ENCODE assay signal across 9 cellular contexts in genomic region chr18:62506495-62507143, GRCh38. TPM values are rescaled to one million over a fixed set of nuclear protein-coding genes. Genes with fewer than 3 reads are reported as not detected.
A peak's percentile ranks its signal among the peaks of the same experiment; 100 is the strongest.
DNase-seq lines count a peak whose midpoint lies in the region; ATAC-seq and TF ChIP-seq lines count a peak whose summit lies in the region.
"Had no signal": no experiment of that assay in that cellular context is flagged by ENCODE, and none has a peak within 500 bp of the region (broad histone marks: within the 10 kb centered on the region; RNA-seq: fewer than 3 reads in every experiment).

No MANE protein-coding gene starts in this region.

- peak overlapping the region; percentile 5 for H3K4me3 ChIP-seq in GM12875 (ENCODE audit: low read depth, low read length)
- H3K4me3 ChIP-seq in GM23338 = no peak overlapping the region
- H3K4me3 ChIP-seq in SK-N-SH (ENCODE audit: low read depth in 2 of 2, low read length in 1 of 2) = peak overlapping the region in 1 of 2 experiments; percentile 48; a peak in 1 of 4 replicates
- peak overlapping the region; percentile 40 to 93 (median 56) for H3K4me3 ChIP-seq in liver (ENCODE audit: low read depth in 1 of 3, low read length in 3 of 3)

- no peaks in the 10 kb centered on the region for H3K4me1 ChIP-seq in GM23338 (ENCODE audit: insufficient read depth)
- H3K4me1 ChIP-seq in SK-N-SH (ENCODE audit: control insufficient read depth in 1 of 2, insufficient read depth in 2 of 2, low read depth in 1 of 2, low read length in 1 of 2) = peaks cover 0 to 4% of the 10 kb centered on the region in 2 experiments; a peak in 1 of 4 replicates
- peaks cover 9 to 35% (median 24%) of the 10 kb centered on the region in 4 donors for H3K4me1 ChIP-seq in liver (ENCODE audit: control insufficient read depth in 4 of 4, insufficient read depth in 4 of 4, low read length in 3 of 4)

- no peaks in the 10 kb centered on the region; the same call in 2 of the 3 replicates for H3K4me1 Mint-ChIP-seq in GM23338

- H3K9ac ChIP-seq in SK-N-SH (no peak overlapping the region), liver (ENCODE audit: low read depth in 1 of 2, low read length in 2 of 2) (peak overlapping the region; percentile 79 to 100)

- H3K9me2 ChIP-seq in GM23338 (ENCODE audit: insufficient read depth) = no peaks in the 10 kb centered on the region
- no peaks in the 10 kb centered on the region for H3K9me2 ChIP-seq in SK-N-SH

- no peak overlapping the region for H3K27ac Mint-ChIP-seq in GM23338

- POLR2A ChIA-PET in SK-N-SH (lab: Yijun Ruan, JAX) = no interaction called here

- no peaks in the 10 kb centered on the region; the same call in 2 of the 3 replicates for H3K9me3 Mint-ChIP-seq in GM23338

- TF ChIP-seq RAD21 in SK-N-SH (IDR thresholded peaks at IDR 0.05; ENCODE audit: low read length) = no peak
- TF ChIP-seq RAD21 in liver (IDR thresholded peaks at IDR 0.05) = peak; percentile 7 to 35

- CTCF ChIA-PET in SK-N-SH (lab: Yijun Ruan, JAX) = no interaction called here

- H2AFZ ChIP-seq in GM23338 (peak overlapping the region; percentile 59; the same call in 1 of the 2 replicates), SK-N-SH (ENCODE audit: low read depth) (peak overlapping the region; percentile 73)

- WGBS in SK-N-SH (ENCODE audit: low lambda C conversion rate) = 82% methylated on average over 7 of the region's 7 CpGs
- WGBS in liver = 18% methylated on average over 7 of the region's 7 CpGs

- no peaks in the 10 kb centered on the region for H3F3A ChIP-seq in GM23338 (replicated peaks; ENCODE audit: low read depth)
- H3F3A ChIP-seq in SK-N-SH (replicated peaks; ENCODE audit: insufficient read depth) = no peaks in the 10 kb centered on the region

- H3K9me3 ChIP-seq in SK-N-SH (no peaks in the 10 kb centered on the region), liver (ENCODE audit: control insufficient read depth in 4 of 4, low read length in 3 of 4) (no peaks in the 10 kb centered on the region)

- H3K36me3 Mint-ChIP-seq in GM23338 (ENCODE audit: low read depth) = no peaks in the 10 kb centered on the region

- in situ Hi-C loops in KBM-7 (cut with MboI; ENCODE audit: low pct_unique_long_range_greater_than_20kb, low sequenced_read_pairs) = no loop called here

- TF ChIP-seq CTCF in GM12875 (IDR thresholded peaks at IDR 0.05; ENCODE audit: borderline replicate concordance, insufficient read depth, low read depth, low read length) = no peak
- no peak for TF ChIP-seq CTCF in GM23338 (conservative IDR thresholded peaks at IDR 0.05; ENCODE audit: low read depth in 2 of 2)
- no peak for TF ChIP-seq CTCF in SK-N-SH (IDR thresholded peaks at IDR 0.05)
- TF ChIP-seq CTCF in liver (IDR thresholded peaks at IDR 0.05; ENCODE audit: low read depth, low read length, missing input control) = no peak

- no peak overlapping the region for H3K4me2 ChIP-seq in GM23338
- 0 out of 2 replicates have a peak overlapping the region, but pooled peaks have one; percentile 50 for H3K4me2 ChIP-seq in SK-N-SH

- DNase-seq in GM23338 (ENCODE audit: low spot score) = no peak
- DNase-seq in SK-N-SH = no peak
- no peak for DNase-seq in superior temporal gyrus (ENCODE audit: extremely low spot score)
- no peak for DNase-seq in DMS114 treated with DMSO at 0.1 percent for 48 hours (lab: John Stamatoyannopoulos, UW; ENCODE audit: unreplicated experiment)
- no peak for DNase-seq in AG08395 (ENCODE audit: low spot score)
- DNase-seq in KBM-7 = no peak

- no peaks in the 10 kb centered on the region for H3K79me2 ChIP-seq in GM23338 (replicated peaks; ENCODE audit: insufficient read depth)
- no peaks in the 10 kb centered on the region for H3K79me2 ChIP-seq in SK-N-SH (ENCODE audit: insufficient read depth)

- H4K20me1 ChIP-seq in GM23338 (replicated peaks; ENCODE audit: insufficient read depth) = no peaks in the 10 kb centered on the region
- no peaks in the 10 kb centered on the region for H4K20me1 ChIP-seq in SK-N-SH (ENCODE audit: insufficient read depth)

- H3K27me3 Mint-ChIP-seq in GM23338 (ENCODE audit: insufficient read depth, low read depth, poor library complexity) = peaks cover 2% of the 10 kb centered on the region

- no peak for TF ChIP-seq EP300 in SK-N-SH (IDR thresholded peaks at IDR 0.05; ENCODE audit: borderline replicate concordance in 1 of 2, low read depth in 1 of 2, low read length in 1 of 2)

- H3K4me3 Mint-ChIP-seq in GM23338 = no peak overlapping the region

- no peaks in the 10 kb centered on the region for H3K27me3 ChIP-seq in GM23338 (ENCODE audit: insufficient read depth)
- H3K27me3 ChIP-seq in SK-N-SH (ENCODE audit: insufficient read depth) = no peaks in the 10 kb centered on the region
- no peaks in the 10 kb centered on the region for H3K27me3 ChIP-seq in liver (ENCODE audit: control insufficient read depth in 4 of 4, insufficient read depth in 4 of 4, low read length in 3 of 4)

- H3K27ac ChIP-seq in GM23338 (ENCODE audit: low read depth) (no peak overlapping the region), SK-N-SH (ENCODE audit: low read depth in 2 of 2, low read length in 1 of 2) (no peak overlapping the region), liver (ENCODE audit: low read depth in 1 of 2, low read length in 2 of 2) (peak overlapping the region; percentile 84 to 96)
- H3K27ac ChIP-seq: epithelial cell of prostate had no signal

- ATAC-seq in GM23338 = no peak

- H3K36me3 ChIP-seq in GM23338 (ENCODE audit: insufficient read depth) (no peaks in the 10 kb centered on the region), SK-N-SH (replicated peaks in 1 of 2; ENCODE audit: control insufficient read depth in 1 of 2, insufficient read depth in 2 of 2, low read length in 1 of 2) (no peaks in the 10 kb centered on the region), liver (ENCODE audit: control insufficient read depth in 4 of 4, insufficient read depth in 3 of 4, low read depth in 1 of 4, low read length in 3 of 4) (peaks cover 0 to 1% (median 0%) of the 10 kb centered on the region in 4 donors)

TF ChIP-seq in GM23338, 12 proteins besides CTCF, POLR2A, EP300 and RAD21 (continues in another document):
- TF ChIP-seq CREB1 (CRISPR knock-in tag; IDR thresholded peaks at IDR 0.05; ENCODE audit: low read depth) = no peak

TF ChIP-seq in SK-N-SH, 30 proteins besides CTCF, POLR2A, EP300 and RAD21:
- TF ChIP-seq MEF2A (IDR thresholded peaks at IDR 0.05; ENCODE audit: borderline replicate concordance, low read depth) (no peak), NFIC (IDR thresholded peaks at IDR 0.05; ENCODE audit: borderline replicate concordance) (no peak), ELF1 (IDR thresholded peaks at IDR 0.05) (no peak), POLR2AphosphoS5 (IDR thresholded peaks at IDR 0.05; ENCODE audit: low read depth, low read length) (no peak), FOSL2 (IDR thresholded peaks at IDR 0.05; ENCODE audit: borderline replicate concordance, low read depth) (no peak), MAX (IDR thresholded peaks at IDR 0.05; ENCODE audit: low read depth) (no peak), RXRA (IDR thresholded peaks at IDR 0.05; ENCODE audit: borderline replicate concordance, low read depth) (no peak)

TF ChIP-seq in liver, 16 proteins besides CTCF, POLR2A, EP300 and RAD21:
- TF ChIP-seq NR2F2 (IDR thresholded peaks at IDR 0.05) (peak; percentile 8), RXRA (IDR thresholded peaks at IDR 0.05) (no peak)
TF ChIP-seq in liver: peak in this region for 1.

RNA-seq across cellular contexts. Expression of gene ZCCHC2, which starts 16.2 kb away (rescaled TPM):
- 14.4 and 15.4 TPM in 2 replicates for total RNA-seq in GM23338 (2014; rRNA removed; shearing (Covaris generic))
- 4.9 and 5.4 TPM in 2 replicates for polyA plus RNA-seq in GM23338 (2016; fragmentation: Nextera tagmentation; extraction: Ambion mirVana)
- 6.7 and 7.3 TPM in 2 replicates for polyA plus RNA-seq in SK-N-SH (2012; rRNA removed)
- polyA plus RNA-seq in SK-N-SH (2012; cell fraction: cytosol; rRNA removed) = 4.2 and 5.0 TPM in 2 replicates
- polyA plus RNA-seq in SK-N-SH (2012; cell fraction: nucleus; rRNA removed) = 10.4 and 14.4 TPM in 2 replicates
- 10 to 100 TPM; 11.9 to 25.4 TPM for total RNA-seq in liver
- 1 to 10 TPM; 7.1 to 9.8 TPM for polyA plus RNA-seq in liver

Comparison
In these comparisons a context has a peak if more than half of its experiments do, and no peak if none do; other contexts are left out.
1. H3K27ac ChIP-seq: peak in liver (2 of 2); none in GM23338 (single experiment) and SK-N-SH (0 of 2).